Comparison of ENCODE assay signal across 24 cellular contexts in the genomic region with DNA sequence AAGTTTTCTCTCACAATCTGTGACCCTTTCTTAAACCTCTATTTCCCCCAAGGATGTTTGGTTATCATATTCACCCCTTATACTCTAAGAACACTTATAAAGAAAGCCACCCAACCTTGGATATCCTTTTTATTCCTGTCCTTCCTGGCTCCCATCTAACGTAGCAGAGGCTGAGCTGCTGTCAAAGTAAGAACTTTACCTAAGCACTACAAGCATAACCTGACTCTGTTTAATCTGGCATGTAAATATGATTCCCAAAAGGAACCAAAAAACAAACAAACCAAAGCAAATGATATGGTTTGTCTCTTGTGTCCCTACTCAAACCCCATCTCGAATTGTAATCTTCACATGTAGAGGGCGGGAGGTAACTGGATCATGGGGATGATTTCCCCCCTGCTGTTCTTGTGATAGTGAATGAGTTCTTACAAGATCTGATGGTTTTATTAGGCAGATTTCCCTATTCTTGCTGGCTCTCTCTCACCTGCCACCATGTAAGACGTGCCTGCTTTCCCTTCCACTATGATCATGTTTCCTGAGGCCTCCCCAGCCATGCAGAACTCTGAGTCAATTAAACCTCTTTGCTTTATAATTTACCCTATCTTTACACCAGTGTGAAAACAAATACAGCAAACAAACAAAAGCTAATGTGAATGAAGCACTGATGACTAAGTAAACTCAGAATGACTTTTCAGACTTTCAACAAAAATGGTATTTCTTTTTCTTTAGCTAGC.
DNase-seq lines count a peak whose midpoint lies in the region; FAIRE-seq and TF ChIP-seq lines count a peak whose summit lies in the region.
"Had no signal": no experiment of that assay in that cellular context is flagged by ENCODE, and none has a peak within 500 bp of the region (broad histone marks: within the 10 kb centered on the region; RNA-seq: fewer than 3 reads in every experiment).

No MANE protein-coding gene starts in this region.

- H3K9me3 ChIP-seq in H1 (ENCODE audit: insufficient read depth in 2 of 2, low read depth in 1 of 2, low read length in 1 of 2), result peaks cover 7 to 8% of the 10 kb centered on the region in 2 experiments; a peak in 2 of 4 replicates
- H3K9me3 ChIP-seq in trophoblast cell (ENCODE audit: insufficient read depth, low read depth, low read length), result peaks cover 2% of the 10 kb centered on the region
- H3K9me3 ChIP-seq: BE2C, SJCRH30 had no signal

- no peak overlapping the region for H3K18ac ChIP-seq in H1 (ENCODE audit: extremely low read depth, low read length)
- H3K18ac ChIP-seq in trophoblast cell (ENCODE audit: low read length), result no peak overlapping the region

- H3K4me1 ChIP-seq in H1 (replicated peaks in 1 of 4; ENCODE audit: control insufficient read depth in 3 of 4, insufficient read depth in 4 of 4, low read length in 3 of 4), result no peaks in the 10 kb centered on the region
- peaks cover 10 to 13% of the 10 kb centered on the region in 2 experiments for H3K4me1 ChIP-seq in trophoblast cell (ENCODE audit: control insufficient read depth in 1 of 2, insufficient read depth in 2 of 2, low read length in 2 of 2)
- H3K4me1 ChIP-seq: BE2C, SJCRH30 had no signal

- H3K14ac ChIP-seq in H1 (ENCODE audit: insufficient read length) (no peak overlapping the region), trophoblast cell (ENCODE audit: low read length) (peak overlapping the region; percentile 34)

- no peak overlapping the region for H2BK20ac ChIP-seq in H1 (ENCODE audit: low read length)

- TF ChIP-seq CTCF in H1 (IDR thresholded peaks at IDR 0.05; ENCODE audit: control extremely low read depth in 1 of 3, insufficient read depth in 1 of 3, low read depth in 1 of 3, low read length in 3 of 3), result no peak

- POLR2A ChIA-PET in H1 (lab: Charles Lee; ENCODE audit: partially characterized antibody), result no interaction called here

- H3K9ac ChIP-seq in H1 (replicated peaks in 1 of 4; ENCODE audit: extremely low read depth in 1 of 4, low read depth in 3 of 4, low read length in 3 of 4) (no peak overlapping the region), trophoblast cell (ENCODE audit: low read length) (no peak overlapping the region)

- CTCF ChIA-PET in H1 (lab: Charles Lee; ENCODE audit: partially characterized antibody), result interaction anchor here (0.9 to 1.2 kb wide), 2 partner anchors 48 to 55 kb away, joined by 3 to 5 read pairs; no protein-coding TSS in a partner anchor

- H2BK15ac ChIP-seq in H1 (ENCODE audit: low read length), result no peak overlapping the region

- TF ChIP-seq POLR2A in H1 (IDR thresholded peaks at IDR 0.05; ENCODE audit: control extremely low read depth in 1 of 2, low read depth in 2 of 2, low read length in 2 of 2), result no peak

- no peak overlapping the region for H2AK5ac ChIP-seq in H1 (ENCODE audit: low read depth, low read length)
- peak overlapping the region; percentile 35 for H2AK5ac ChIP-seq in trophoblast cell (ENCODE audit: low read length)

- H3K23me2 ChIP-seq in H1 (ENCODE audit: low read depth, low read length), result no peaks in the 10 kb centered on the region

- H3K56ac ChIP-seq in H1 (replicated peaks; ENCODE audit: insufficient read length, low read depth, low read length), result no peak overlapping the region

- H3K36me3 ChIP-seq in H1 (ENCODE audit: control insufficient read depth in 2 of 4, insufficient read depth in 4 of 4, low read length in 3 of 4), result no peaks in the 10 kb centered on the region; a peak in 1 of 8 replicates
- H3K36me3 ChIP-seq in trophoblast cell (ENCODE audit: control insufficient read depth in 1 of 2, insufficient read depth in 2 of 2, low read length in 2 of 2), result peaks cover 2% of the 10 kb centered on the region in 2 experiments
- H3K36me3 ChIP-seq: BE2C, SJCRH30 had no signal

- no peak for TF ChIP-seq EP300 in H1 (IDR thresholded peaks at IDR 0.05; ENCODE audit: borderline replicate concordance in 1 of 2, low read depth in 2 of 2, low read length in 2 of 2)

- DNase-seq in DMS53 (lab: John Stamatoyannopoulos, UW) (peak; percentile 17), DMS53 treated with DMSO at 0.1 percent for 48 hours (lab: John Stamatoyannopoulos, UW; ENCODE audit: unreplicated experiment) (no peak), NCI-H748 (lab: John Stamatoyannopoulos, UW; ENCODE audit: unreplicated experiment) (peak; percentile 2), NCI-H748 treated with DMSO at 0.1 percent for 48 hours (lab: John Stamatoyannopoulos, UW) (no peak), H1 (ENCODE audit: low read depth in 1 of 2, low spot score in 2 of 2) (no peak), trophoblast cell (no peak), SKM-1 (lab: John Stamatoyannopoulos, UW; ENCODE audit: unreplicated experiment) (no peak), GDM1 (lab: John Stamatoyannopoulos, UW) (no peak)
- DNase-seq: BE2C; CD8-positive, alpha-beta memory T cell; DMS153; Karpas-422; NCI-H1105; NCI-H1436 treated with DMSO at 0.1 percent for 48 hours; NCI-H2029; NCI-H446; NCI-H524 treated with DMSO at 0.1 percent for 48 hours; PC-9; SJCRH30; T-helper 2 cell had no signal

- H4K5ac ChIP-seq in H1 (ENCODE audit: insufficient read length, low read depth, low read length), result no peak overlapping the region

- H3K23ac ChIP-seq in H1 (ENCODE audit: insufficient read length), result no peak overlapping the region
- H3K23ac ChIP-seq in trophoblast cell (ENCODE audit: low read length), result no peak overlapping the region

- FAIRE-seq in H1 (lab: Jason Lieb, UNC), result peak; percentile 7
- FAIRE-seq: GM12891, H54 had no signal

- no peak for TF ChIP-seq RAD21 in H1 (IDR thresholded peaks at IDR 0.05 in 1 of 2, conservative IDR thresholded peaks at IDR 0.05 in 1 of 2; ENCODE audit: low read depth in 2 of 2, low read length in 2 of 2)

- H3K4me2 ChIP-seq in H1 (ENCODE audit: insufficient read depth in 1 of 2, low read depth in 2 of 2, low read length in 2 of 2) (no peak overlapping the region), trophoblast cell (ENCODE audit: low read length) (no peak overlapping the region)
- H3K4me2 ChIP-seq: PC-9 had no signal

- H2BK5ac ChIP-seq in H1 (ENCODE audit: low read depth, low read length) (no peak overlapping the region), trophoblast cell (ENCODE audit: low read depth, low read length, poor library complexity) (no peak overlapping the region)

- H3K27me3 ChIP-seq in H1 (replicated peaks in 1 of 4; ENCODE audit: control insufficient read depth in 3 of 4, extremely low read depth in 1 of 4, insufficient read depth in 3 of 4, low read length in 3 of 4) (no peaks in the 10 kb centered on the region), trophoblast cell (ENCODE audit: insufficient read depth, low read length) (no peaks in the 10 kb centered on the region)
- H3K27me3 ChIP-seq: BE2C, SJCRH30 had no signal

- H4K91ac ChIP-seq in H1 (replicated peaks; ENCODE audit: insufficient read length, low read length), result no peak overlapping the region
- H4K91ac ChIP-seq in trophoblast cell (ENCODE audit: low read depth, low read length), result peak overlapping the region; percentile 43

- no peak overlapping the region for H4K8ac ChIP-seq in H1 (ENCODE audit: extremely low read depth, insufficient read depth, low read length)
- no peak overlapping the region for H4K8ac ChIP-seq in trophoblast cell (ENCODE audit: low read depth, low read length)

- 83% methylated on average over 4 of the region's 4 CpGs; no CpG with 5 or more reads in 1 of the 2 experiments for WGBS in H1 (ENCODE audit: extremely low coverage in 1 of 2, insufficient coverage in 1 of 2, insufficient read length in 1 of 2, insufficient replicate concordance in 2 of 2, low coverage in 1 of 2, low lambda C conversion rate in 2 of 2, missing lambda C conversion rate in 1 of 2), 2 experiments
- no CpG with 5 or more reads among the region's 4 CpGs for WGBS in trophoblast cell (ENCODE audit: extremely low coverage, insufficient coverage, insufficient read length)

- H3K4me3 ChIP-seq in H1 (ENCODE audit: extremely low read depth in 1 of 4, insufficient read depth in 2 of 4, low read depth in 3 of 4, low read length in 4 of 4) (no peak overlapping the region), trophoblast cell (ENCODE audit: low read depth, low read length) (no peak overlapping the region)
- H3K4me3 ChIP-seq: PC-9, SJCRH30 had no signal

- no peak overlapping the region for H3K4ac ChIP-seq in H1 (replicated peaks; ENCODE audit: insufficient read length, low read depth, low read length)
- no peak overlapping the region for H3K4ac ChIP-seq in trophoblast cell (ENCODE audit: low read depth, low read length)

- H3K27ac ChIP-seq in H1 (ENCODE audit: low read depth, low read length) (no peak overlapping the region), trophoblast cell (ENCODE audit: low read depth, low read length) (peak overlapping the region; percentile 26)
- H3K27ac ChIP-seq: 22Rv1, HL-60, PC-9, SJCRH30 had no signal

- H3K79me2 ChIP-seq in H1 (ENCODE audit: control insufficient read depth in 1 of 2, insufficient read depth in 2 of 2, low read length in 2 of 2), result no peaks in the 10 kb centered on the region
- H3K79me2 ChIP-seq in trophoblast cell (ENCODE audit: control insufficient read depth, insufficient read depth, low read length, poor library complexity), result peaks cover 2% of the 10 kb centered on the region

- H4K12ac ChIP-seq in trophoblast cell (ENCODE audit: low read depth, low read length), result no peak overlapping the region

- H2AFZ ChIP-seq in H1 (ENCODE audit: low read length), result no peak overlapping the region
- H2AFZ ChIP-seq in trophoblast cell (ENCODE audit: insufficient read depth, low read length, poor library complexity), result no peak overlapping the region
- H2AFZ ChIP-seq: PC-9 had no signal

- H2BK12ac ChIP-seq in H1 (ENCODE audit: low read depth, low read length) (no peak overlapping the region), trophoblast cell (ENCODE audit: low read length) (peak overlapping the region; percentile 87)

- H4K20me1 ChIP-seq in H1 (replicated peaks in 1 of 2; ENCODE audit: control insufficient read depth in 1 of 2, insufficient read depth in 2 of 2, low read length in 2 of 2), result no peaks in the 10 kb centered on the region

- H2BK120ac ChIP-seq in H1 (replicated peaks; ENCODE audit: low read depth, low read length) (no peak overlapping the region), trophoblast cell (ENCODE audit: insufficient read depth, low read length, poor library complexity) (peak overlapping the region; percentile 76)

- H3K79me1 ChIP-seq in H1 (ENCODE audit: low read depth, low read length), result no peaks in the 10 kb centered on the region
- peaks cover 20% of the 10 kb centered on the region for H3K79me1 ChIP-seq in trophoblast cell (ENCODE audit: low read length)

TF ChIP-seq in H1, 55 proteins besides CTCF, POLR2A, EP300 and RAD21 (continues in another document):
- TF ChIP-seq, protein P1, sequence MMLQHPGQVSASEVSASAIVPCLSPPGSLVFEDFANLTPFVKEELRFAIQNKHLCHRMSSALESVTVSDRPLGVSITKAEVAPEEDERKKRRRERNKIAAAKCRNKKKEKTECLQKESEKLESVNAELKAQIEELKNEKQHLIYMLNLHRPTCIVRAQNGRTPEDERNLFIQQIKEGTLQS (IDR thresholded peaks at IDR 0.05; ENCODE audit: insufficient read depth, low read depth, low read length), result no peak
- TF ChIP-seq SP2 (IDR thresholded peaks at IDR 0.05; ENCODE audit: low read length), result no peak
- no peak for TF ChIP-seq TEAD4 (IDR thresholded peaks at IDR 0.05; ENCODE audit: low read depth, low read length)
- no peak for TF ChIP-seq CHD1 (IDR thresholded peaks at IDR 0.05; ENCODE audit: low read depth, low read length)
- TF ChIP-seq POU5F1 (IDR thresholded peaks at IDR 0.05; ENCODE audit: low read depth, low read length), result no peak

Comparison
In these comparisons a context has a peak if more than half of its experiments do, and no peak if none do; other contexts are left out.
1. DNase-seq: peak in DMS53 (single experiment) and NCI-H748 (single experiment); none in DMS53 treated with DMSO at 0.1 percent for 48 hours (single experiment), NCI-H748 treated with DMSO at 0.1 percent for 48 hours (single experiment), H1 (0 of 2), trophoblast cell (0 of 2), SKM-1 (single experiment) and GDM1 (single experiment).